32 cellular contexts compared by ENCODE assay signal in genomic region chr2:173948198-173948597, GRCh38.
"Had no signal": no experiment of that assay in that cellular context is flagged by ENCODE, and none has a peak within 500 bp of the region (broad histone marks: within the 10 kb centered on the region; RNA-seq: fewer than 3 reads in every experiment).

No MANE protein-coding gene starts in this region.

- H3K9me3 Mint-ChIP-seq: activated B cell treated with CpG ODN at 0.5 μM for 24 hours; activated CD4-positive, alpha-beta memory T cell treated with anti-CD3 and anti-CD28 coated beads for 36 hours; activated naive CD4-positive, alpha-beta T cell treated with anti-CD3 and anti-CD28 coated beads for 36 hours; activated T-cell treated with anti-CD3 and anti-CD28 coated beads, Interleukin-2, amount 50 U/mL, for 4 hours; activated T-helper 1 cell treated with anti-CD3 and anti-CD28 coated beads, Interleukin-12 subunit alpha, Interleukin-12 subunit beta, Interleukin-2, Interleukin-4 antibody, amounts not matched to agents 30 ng/mL and 10 ng/mL and 1 ng/mL, durations not matched to agents 14 hours and 24 hours and 36 hours had no signal

- H3K27ac ChIP-seq: VCaP had no signal

- H3K4me3 Mint-ChIP-seq: activated B cell treated with CpG ODN at 0.5 μM for 24 hours; activated CD4-positive, alpha-beta memory T cell treated with anti-CD3 and anti-CD28 coated beads for 36 hours; activated naive CD4-positive, alpha-beta T cell treated with anti-CD3 and anti-CD28 coated beads for 36 hours; activated naive CD8-positive, alpha-beta T cell treated with anti-CD3 and anti-CD28 coated beads, Interleukin-2, amount 50 U/mL, for 24 hours; activated T-cell treated with anti-CD3 and anti-CD28 coated beads, Interleukin-2, amount 50 U/mL, for 4 hours; activated T-helper 1 cell treated with anti-CD3 and anti-CD28 coated beads, Interleukin-12 subunit alpha, Interleukin-12 subunit beta, Interleukin-2, Interleukin-4 antibody, amounts not matched to agents 30 ng/mL and 10 ng/mL and 1 ng/mL, durations not matched to agents 14 hours and 24 hours and 36 hours; brain had no signal

- DNase-seq: activated B cell treated with CpG ODN at 0.5 μM for 24 hours; activated CD4-positive, alpha-beta memory T cell treated with anti-CD3 and anti-CD28 coated beads for 36 hours; activated CD4-positive, alpha-beta T cell treated with anti-CD3 and anti-CD28 coated beads for 4 hours; activated CD4-positive, alpha-beta T cell treated with anti-CD3 and anti-CD28 coated beads, Interleukin-2, amount 50 U/mL, for 1 hour; activated CD4-positive, CD25-positive, alpha-beta regulatory T cell treated with anti-CD3 and anti-CD28 coated beads, Interleukin-2, amount 50 U/mL, for 72 hours; activated CD8-positive, alpha-beta memory T cell treated with anti-CD3 and anti-CD28 coated beads, Interleukin-2, amount 50 U/mL, for 4 hours; activated gamma-delta T cell treated with Interleukin-2 at 50 U/mL for 16 hours; activated naive CD4-positive, alpha-beta T cell treated with anti-CD3 and anti-CD28 coated beads for 36 hours; activated naive CD8-positive, alpha-beta T cell treated with anti-CD3 and anti-CD28 coated beads, Interleukin-2, amount 50 U/mL, for 24 hours; activated T-cell treated with anti-CD3 and anti-CD28 coated beads for 4 hours; activated T-cell treated with anti-CD3 and anti-CD28 coated beads, Interleukin-2, amount 50 U/mL, for 4 hours; anterior cingulate cortex; caudate nucleus; cerebellar nuclear complex; NCI-H1105; NCI-H1436; NCI-H1694; NCI-H1930; NCI-H2081 treated with DMSO at 0.1 percent for 48 hours; NCI-H226; NCI-H446 treated with DMSO at 0.1 percent for 48 hours; NCI-H524; SIG-M5; T-helper 1 cell; T-helper 2 cell; T-helper 9 cell had no signal

- H3K27ac Mint-ChIP-seq: activated B cell treated with CpG ODN at 0.5 μM for 24 hours; activated CD4-positive, alpha-beta memory T cell treated with anti-CD3 and anti-CD28 coated beads for 36 hours; activated naive CD4-positive, alpha-beta T cell treated with anti-CD3 and anti-CD28 coated beads for 36 hours; activated naive CD8-positive, alpha-beta T cell treated with anti-CD3 and anti-CD28 coated beads, Interleukin-2, amount 50 U/mL, for 24 hours; activated T-helper 1 cell treated with anti-CD3 and anti-CD28 coated beads, Interleukin-12 subunit alpha, Interleukin-12 subunit beta, Interleukin-2, Interleukin-4 antibody, amounts not matched to agents 30 ng/mL and 10 ng/mL and 1 ng/mL, durations not matched to agents 14 hours and 24 hours and 36 hours; brain had no signal

- ATAC-seq: activated naive CD8-positive, alpha-beta T cell treated with anti-CD3 and anti-CD28 coated beads, Interleukin-2, amount 50 U/mL, for 24 hours; activated T-cell treated with anti-CD3 and anti-CD28 coated beads, Interleukin-2, amount 50 U/mL, for 4 hours; Panc1; SK-N-SH treated with all-trans-retinoic acid at 6 μM for 48 hours had no signal

- H3K27me3 Mint-ChIP-seq: activated B cell treated with CpG ODN at 0.5 μM for 24 hours; activated CD4-positive, alpha-beta memory T cell treated with anti-CD3 and anti-CD28 coated beads for 36 hours; activated naive CD8-positive, alpha-beta T cell; activated naive CD8-positive, alpha-beta T cell treated with anti-CD3 and anti-CD28 coated beads, Interleukin-2, amount 50 U/mL, for 24 hours; brain had no signal
